23 cellular contexts compared by ENCODE assay signal in the genomic region with DNA sequence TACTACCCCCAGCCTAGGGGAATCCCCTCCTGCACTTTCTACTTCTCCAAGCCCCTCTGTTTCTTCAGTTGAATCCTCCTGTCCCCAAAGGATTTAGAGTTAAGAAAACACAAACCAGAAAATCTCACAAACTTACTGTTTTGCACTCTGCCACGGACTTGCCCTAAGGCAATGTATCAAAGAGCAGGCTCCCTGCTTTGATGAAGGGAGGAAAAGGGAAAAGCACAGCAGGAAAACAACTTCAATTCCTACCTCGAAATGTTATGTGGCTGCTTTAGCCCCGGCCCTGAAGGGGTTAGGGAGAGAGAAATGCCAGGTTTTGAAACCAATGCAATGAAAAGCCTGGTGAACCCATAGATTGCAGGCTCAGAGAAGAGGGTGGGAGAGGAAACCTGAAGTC.
"Had no signal": no experiment of that assay in that cellular context is flagged by ENCODE, and none has a peak within 500 bp of the region (broad histone marks: within the 10 kb centered on the region; RNA-seq: fewer than 3 reads in every experiment).

No MANE protein-coding gene starts in this region.

- H3K4me1 ChIP-seq: left ventricle myocardium inferior, prostate gland, right atrium auricular region, vagina had no signal

- H3K36me3 ChIP-seq: cardiac muscle cell, left ventricle myocardium inferior, neutrophil, ovary, prostate gland, right atrium auricular region, vagina had no signal

- H3K9me3 ChIP-seq: neutrophil, ovary, prostate gland, vagina had no signal

- H3K4me3 ChIP-seq: cardiac muscle cell, left ventricle myocardium inferior, ovary, prostate gland, right atrium auricular region, vagina had no signal

- H3K9me3 Mint-ChIP-seq: dendritic cell treated with granulocyte-macrophage colony-stimulating factor and Interleukin-4, amounts not matched to agents 40 ng/mL and 50 ng/mL, for 4 days; type B pancreatic cell had no signal

- DNase-seq: activated CD4-positive, alpha-beta T cell treated with anti-CD3 and anti-CD28 coated beads for 1 hour; activated CD8-positive, alpha-beta memory T cell treated with anti-CD3 and anti-CD28 coated beads, Interleukin-2, amount 50 U/mL, for 48 hours; activated naive CD4-positive, alpha-beta T cell treated with anti-CD3 and anti-CD28 coated beads, Interleukin-2, amount 10 ng/mL, durations not matched to agents 7 days and 5 days; activated T-cell treated with anti-CD3 and anti-CD28 coated beads, Interleukin-2, amount 50 U/mL, for 4 hours; effector CD4-positive, alpha-beta T cell; erythroblast; foreskin fibroblast; immature natural killer cell; kidney glomerular epithelial cell; left ventricle myocardium inferior; naive thymus-derived CD4-positive, alpha-beta T cell; ovary; stimulated activated CD4-positive, alpha-beta T cell treated with anti-CD3 and anti-CD28 coated beads, Interleukin-4, amount 100 ng/mL, for 4 hours; T-cell; T-helper 9 cell had no signal

- H3K27me3 ChIP-seq: neutrophil, ovary, right atrium auricular region, vagina had no signal

- ATAC-seq: naive thymus-derived CD4-positive, alpha-beta T cell had no signal

- H3K27me3 Mint-ChIP-seq: activated naive CD4-positive, alpha-beta T cell treated with anti-CD3 and anti-CD28 coated beads, Interleukin-2, amount 10 ng/mL, durations not matched to agents 7 days and 5 days; stimulated activated naive CD8-positive, alpha-beta T cell treated with anti-CD3 and anti-CD28 coated beads, Interleukin-15, amount 100 ng/mL, for 72 hours; T-cell; type B pancreatic cell had no signal

- H3K4me3 Mint-ChIP-seq: activated naive CD4-positive, alpha-beta T cell treated with anti-CD3 and anti-CD28 coated beads, Interleukin-2, amount 10 ng/mL, durations not matched to agents 7 days and 5 days; activated T-cell treated with anti-CD3 and anti-CD28 coated beads, Interleukin-2, amount 50 U/mL, for 4 hours; dendritic cell treated with granulocyte-macrophage colony-stimulating factor and Interleukin-4, amounts not matched to agents 40 ng/mL and 50 ng/mL, for 4 days; immature natural killer cell; T-cell; type B pancreatic cell had no signal

- H3K27ac Mint-ChIP-seq: dendritic cell treated with granulocyte-macrophage colony-stimulating factor and Interleukin-4, amounts not matched to agents 40 ng/mL and 50 ng/mL, for 4 days; immature natural killer cell; type B pancreatic cell had no signal

- H3K36me3 Mint-ChIP-seq: activated naive CD4-positive, alpha-beta T cell treated with anti-CD3 and anti-CD28 coated beads, Interleukin-2, amount 10 ng/mL, durations not matched to agents 7 days and 5 days; immature natural killer cell; T-cell; type B pancreatic cell had no signal

- H3K27ac ChIP-seq: cardiac muscle cell, left ventricle myocardium inferior, neutrophil, ovary, prostate gland, right atrium auricular region, vagina had no signal
